1 cellular context compared by ENCODE assay signal in the genomic region with DNA sequence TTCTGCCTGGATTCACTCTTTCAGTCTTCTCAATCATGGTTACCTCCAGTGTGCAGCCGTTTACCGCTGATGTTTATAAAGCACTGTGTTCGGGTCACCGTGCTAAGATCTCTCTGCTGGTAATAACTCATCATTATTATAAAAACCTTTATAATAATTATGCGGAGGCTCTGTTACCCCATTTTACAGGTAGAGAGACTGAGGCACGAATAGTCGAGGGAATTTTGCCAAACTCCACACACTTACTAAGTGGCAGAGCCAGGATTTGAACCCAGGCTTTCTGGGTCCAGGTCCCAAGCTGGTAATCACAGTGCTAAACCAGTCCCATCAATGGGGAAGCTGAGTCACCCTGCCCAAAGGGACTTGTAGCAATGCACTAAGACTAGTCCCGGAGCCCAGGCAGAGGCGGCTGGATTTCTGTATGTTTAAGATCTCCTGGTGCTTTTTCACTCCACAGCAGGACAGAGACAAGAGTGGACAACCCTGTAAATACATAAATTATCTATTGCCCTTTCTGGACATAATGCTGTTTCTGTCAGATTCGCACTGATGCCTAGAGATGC.
TF ChIP-seq lines count a peak whose summit lies in the region.

No MANE protein-coding gene starts in this region.

TF ChIP-seq in HepG2, 621 proteins besides CTCF, POLR2A, EP300 and RAD21:
- TF ChIP-seq ZNF891 (CRISPR knock-in tag; IDR thresholded peaks at IDR 0.05): no peak
- no peak for TF ChIP-seq ZNF331 (CRISPR knock-in tag; IDR thresholded peaks at IDR 0.05)
- TF ChIP-seq ZNF629 (CRISPR knock-in tag; conservative IDR thresholded peaks at IDR 0.05): peak; percentile 76
TF ChIP-seq in HepG2: peak in this region for 1.
